20 cellular contexts compared by ENCODE assay signal in the genomic region with DNA sequence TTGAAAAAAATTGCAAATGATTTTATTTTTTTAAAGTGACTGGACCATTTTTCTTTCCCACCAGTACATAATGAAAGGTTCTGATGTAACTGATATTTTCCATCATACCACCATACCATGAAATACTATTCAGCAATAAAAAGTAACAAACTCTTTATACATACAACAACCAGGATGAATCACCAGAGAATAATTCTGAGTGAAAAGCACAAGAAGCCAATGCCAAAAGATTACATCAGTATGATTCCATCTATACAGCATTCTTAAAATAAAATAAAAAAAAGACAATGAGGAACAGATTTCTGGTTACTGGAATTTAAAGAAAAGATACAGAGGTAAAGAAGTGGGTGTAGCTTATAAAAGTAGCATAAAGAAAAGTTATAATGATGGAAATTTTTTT.
DNase-seq lines count a peak whose midpoint lies in the region; ATAC-seq, FAIRE-seq and TF ChIP-seq lines count a peak whose summit lies in the region.
"Had no signal": no experiment of that assay in that cellular context is flagged by ENCODE, and none has a peak within 500 bp of the region (broad histone marks: within the 10 kb centered on the region; RNA-seq: fewer than 3 reads in every experiment).

No MANE protein-coding gene starts in this region.

- TF ChIP-seq CTCF in astrocyte (IDR thresholded peaks at IDR 0.05; ENCODE audit: insufficient read depth, low read depth, low read length), result no peak
- no peak for TF ChIP-seq CTCF in fibroblast of lung (conservative IDR thresholded peaks at IDR 0.05 in 1 of 2, IDR thresholded peaks at IDR 0.05 in 1 of 2; ENCODE audit: low read depth in 1 of 2, low read length in 2 of 2)
- no peak for TF ChIP-seq CTCF in osteoblast (IDR thresholded peaks at IDR 0.05; ENCODE audit: extremely low read depth, low read depth, low read length)
- no peak for TF ChIP-seq CTCF in stomach (IDR thresholded peaks at IDR 0.05)

- H3K4me3 ChIP-seq in astrocyte (ENCODE audit: insufficient read depth, low read depth, low read length) (no peak overlapping the region), fibroblast of lung (replicated peaks in 1 of 4; ENCODE audit: control extremely low read depth in 1 of 4, insufficient read depth in 1 of 4, low read depth in 3 of 4, low read length in 4 of 4) (no peak overlapping the region), osteoblast (ENCODE audit: insufficient read depth, low read length) (no peak overlapping the region), stomach (no peak overlapping the region)
- H3K4me3 ChIP-seq: BLaER1 treated with 17β-estradiol and CSF1 and Interleukin-3, amounts not matched to agents 10 nM and 100 nM; HAP-1 had no signal

- no peak for FAIRE-seq in astrocyte (lab: Jason Lieb, UNC)
- FAIRE-seq: G401.6, GM18507 had no signal

- H3K9me3 ChIP-seq in astrocyte (ENCODE audit: insufficient read depth, low read depth, low read length), result no peaks in the 10 kb centered on the region
- no peaks in the 10 kb centered on the region for H3K9me3 ChIP-seq in fibroblast of lung (ENCODE audit: control insufficient read depth, insufficient read depth, low read depth, low read length)
- H3K9me3 ChIP-seq in osteoblast (ENCODE audit: low read depth, low read length), result no peaks in the 10 kb centered on the region
- H3K9me3 ChIP-seq in stomach, result peaks cover 0 to 5% (median 0%) of the 10 kb centered on the region in 4 donors
- H3K9me3 ChIP-seq: BLaER1 treated with 17β-estradiol and CSF1 and Interleukin-3, amounts not matched to agents 10 nM and 100 nM; HAP-1 had no signal

- H3K36me3 Mint-ChIP-seq in astrocyte (ENCODE audit: low read depth, unreplicated experiment), result no peaks in the 10 kb centered on the region
- no peaks in the 10 kb centered on the region for H3K36me3 Mint-ChIP-seq in activated T-helper 2 cell treated with anti-CD3 and anti-CD28 coated beads, Interferon-gamma antibody, Interleukin-2, Interleukin-4, amounts not matched to agents 10 μg/mL and 5 μg/mL and 100 μg/mL, durations not matched to agents 14 hours and 24 hours and 36 hours (ENCODE audit: low read depth)
- H3K36me3 Mint-ChIP-seq: CD8-positive, alpha-beta T cell had no signal

- H3K4me2 ChIP-seq in astrocyte (ENCODE audit: low read length) (no peak overlapping the region), fibroblast of lung (ENCODE audit: extremely low read depth, insufficient read depth, low read length) (no peak overlapping the region), osteoblast (ENCODE audit: insufficient read depth, low read length) (no peak overlapping the region)
- H3K4me2 ChIP-seq: BLaER1 treated with 17β-estradiol and CSF1 and Interleukin-3, amounts not matched to agents 10 nM and 100 nM had no signal

- ATAC-seq in GM21515 (IDR thresholded peaks at IDR 0.05; ENCODE audit: unreplicated experiment), result no peak
- ATAC-seq: CD8-positive, alpha-beta T cell had no signal

- no peak for TF ChIP-seq POLR2A in stomach (IDR thresholded peaks at IDR 0.05)

- H2AFZ ChIP-seq in astrocyte (ENCODE audit: low read depth, low read length), result no peak overlapping the region
- no peak overlapping the region for H2AFZ ChIP-seq in fibroblast of lung (ENCODE audit: low read length)
- H2AFZ ChIP-seq in osteoblast (ENCODE audit: low read length), result no peak overlapping the region

- H3K27ac ChIP-seq in astrocyte (ENCODE audit: low read depth, low read length), result no peak overlapping the region
- H3K27ac ChIP-seq in fibroblast of lung (ENCODE audit: insufficient read depth, low read length), result no peak overlapping the region
- no peak overlapping the region for H3K27ac ChIP-seq in osteoblast (ENCODE audit: low read depth, low read length)
- H3K27ac ChIP-seq in stomach, result no peak overlapping the region
- H3K27ac ChIP-seq: BLaER1 treated with 17β-estradiol and CSF1 and Interleukin-3, amounts not matched to agents 10 nM and 100 nM; HL-60 had no signal

- H3K36me3 ChIP-seq in astrocyte (ENCODE audit: insufficient read depth, low read length), result no peaks in the 10 kb centered on the region
- H3K36me3 ChIP-seq in fibroblast of lung (ENCODE audit: control insufficient read depth, insufficient read depth, low read length), result no peaks in the 10 kb centered on the region
- H3K36me3 ChIP-seq in osteoblast (ENCODE audit: insufficient read depth, low read length), result no peaks in the 10 kb centered on the region
- H3K36me3 ChIP-seq in stomach, result no peaks in the 10 kb centered on the region
- H3K36me3 ChIP-seq: BLaER1 treated with 17β-estradiol and CSF1 and Interleukin-3, amounts not matched to agents 10 nM and 100 nM; HAP-1 had no signal

- H3K4me1 ChIP-seq in astrocyte (ENCODE audit: insufficient read depth, low read length), result no peaks in the 10 kb centered on the region
- no peaks in the 10 kb centered on the region for H3K4me1 ChIP-seq in fibroblast of lung (ENCODE audit: control insufficient read depth, extremely low read depth, insufficient read depth, low read length)
- no peaks in the 10 kb centered on the region for H3K4me1 ChIP-seq in osteoblast (ENCODE audit: insufficient read depth, low read length)
- H3K4me1 ChIP-seq in stomach, result no peaks in the 10 kb centered on the region
- H3K4me1 ChIP-seq: BLaER1 treated with 17β-estradiol and CSF1 and Interleukin-3, amounts not matched to agents 10 nM and 100 nM; HAP-1 had no signal

- DNase-seq in EH (ENCODE audit: low read depth), result peak; percentile 15
- DNase-seq in astrocyte (ENCODE audit: low read depth), result peak; percentile 2
- DNase-seq in fibroblast of lung (ENCODE audit: low read depth in 2 of 2), result peak; percentile 4 to 21
- peak; percentile 38 for DNase-seq in osteoblast (ENCODE audit: insufficient read length, low spot score, missing footprints)
- no peak for DNase-seq in activated T-helper 2 cell treated with anti-CD3 and anti-CD28 coated beads, Interferon-gamma antibody, Interleukin-2, Interleukin-4, amounts not matched to agents 10 μg/mL and 5 μg/mL and 100 μg/mL, durations not matched to agents 14 hours and 24 hours and 36 hours (ENCODE audit: low spot score)
- no peak for DNase-seq in superior temporal gyrus (ENCODE audit: extremely low spot score)
- DNase-seq in stomach, result no peak
- DNase-seq: 8988T; Calu3; CD8-positive, alpha-beta T cell; DMS 273 treated with DMSO at 0.1 percent for 48 hours; DMS53; DND-41 had no signal

- H3K27ac Mint-ChIP-seq in astrocyte (ENCODE audit: unreplicated experiment), result no peak overlapping the region
- H3K27ac Mint-ChIP-seq in activated T-helper 2 cell treated with anti-CD3 and anti-CD28 coated beads, Interferon-gamma antibody, Interleukin-2, Interleukin-4, amounts not matched to agents 10 μg/mL and 5 μg/mL and 100 μg/mL, durations not matched to agents 14 hours and 24 hours and 36 hours, result no peak overlapping the region
- H3K27ac Mint-ChIP-seq: B cell; CD8-positive, alpha-beta T cell had no signal

- H3K9ac ChIP-seq in astrocyte (ENCODE audit: low read length), result no peak overlapping the region
- H3K9ac ChIP-seq in fibroblast of lung (ENCODE audit: insufficient read depth, low read length), result no peak overlapping the region
- H3K9ac ChIP-seq: BLaER1 treated with 17β-estradiol and CSF1 and Interleukin-3, amounts not matched to agents 10 nM and 100 nM had no signal

- H4K20me1 ChIP-seq in astrocyte (ENCODE audit: insufficient read depth, low read length) (no peaks in the 10 kb centered on the region), fibroblast of lung (ENCODE audit: control insufficient read depth, extremely low read depth, insufficient read depth, low read length) (no peaks in the 10 kb centered on the region), osteoblast (ENCODE audit: insufficient read depth, low read length) (no peaks in the 10 kb centered on the region)
- H4K20me1 ChIP-seq: BLaER1 treated with 17β-estradiol and CSF1 and Interleukin-3, amounts not matched to agents 10 nM and 100 nM had no signal

- no peak overlapping the region for H3K4me3 Mint-ChIP-seq in astrocyte (ENCODE audit: unreplicated experiment)
- no peak overlapping the region for H3K4me3 Mint-ChIP-seq in activated T-helper 2 cell treated with anti-CD3 and anti-CD28 coated beads, Interferon-gamma antibody, Interleukin-2, Interleukin-4, amounts not matched to agents 10 μg/mL and 5 μg/mL and 100 μg/mL, durations not matched to agents 14 hours and 24 hours and 36 hours (ENCODE audit: low read depth)
- H3K4me3 Mint-ChIP-seq: B cell; CD8-positive, alpha-beta T cell had no signal

- H3K27me3 ChIP-seq in astrocyte (ENCODE audit: insufficient read depth, low read length) (no peaks in the 10 kb centered on the region), fibroblast of lung (ENCODE audit: control insufficient read depth, insufficient read depth, low read length) (no peaks in the 10 kb centered on the region), osteoblast (ENCODE audit: insufficient read depth, low read length) (no peaks in the 10 kb centered on the region), stomach (no peaks in the 10 kb centered on the region)
- H3K27me3 ChIP-seq: BLaER1 treated with 17β-estradiol and CSF1 and Interleukin-3, amounts not matched to agents 10 nM and 100 nM had no signal

- intact Hi-C loops in activated T-helper 2 cell treated with anti-CD3 and anti-CD28 coated beads, Interferon-gamma antibody, Interleukin-2, Interleukin-4, amounts not matched to agents 10 μg/mL and 5 μg/mL and 100 μg/mL, durations not matched to agents 14 hours and 24 hours and 36 hours (cut with micrococcal nuclease), result no loop called here
- intact Hi-C loops in stomach (cut with DNase I; ENCODE audit: low total_unique reads), result no loop called here

- H3K4me1 Mint-ChIP-seq in astrocyte (ENCODE audit: low read depth, unreplicated experiment), result peaks cover 2% of the 10 kb centered on the region
- no peaks in the 10 kb centered on the region for H3K4me1 Mint-ChIP-seq in activated T-helper 2 cell treated with anti-CD3 and anti-CD28 coated beads, Interferon-gamma antibody, Interleukin-2, Interleukin-4, amounts not matched to agents 10 μg/mL and 5 μg/mL and 100 μg/mL, durations not matched to agents 14 hours and 24 hours and 36 hours (ENCODE audit: low read depth)
- H3K4me1 Mint-ChIP-seq: B cell had no signal

- H3K9me3 Mint-ChIP-seq in astrocyte (ENCODE audit: unreplicated experiment), result peaks cover 1% of the 10 kb centered on the region
- no peaks in the 10 kb centered on the region for H3K9me3 Mint-ChIP-seq in activated T-helper 2 cell treated with anti-CD3 and anti-CD28 coated beads, Interferon-gamma antibody, Interleukin-2, Interleukin-4, amounts not matched to agents 10 μg/mL and 5 μg/mL and 100 μg/mL, durations not matched to agents 14 hours and 24 hours and 36 hours

- H3K27me3 Mint-ChIP-seq in astrocyte (ENCODE audit: low read depth, unreplicated experiment), result peaks cover 8% of the 10 kb centered on the region
- H3K27me3 Mint-ChIP-seq in activated T-helper 2 cell treated with anti-CD3 and anti-CD28 coated beads, Interferon-gamma antibody, Interleukin-2, Interleukin-4, amounts not matched to agents 10 μg/mL and 5 μg/mL and 100 μg/mL, durations not matched to agents 14 hours and 24 hours and 36 hours (ENCODE audit: low read depth), result no peaks in the 10 kb centered on the region
- H3K27me3 Mint-ChIP-seq: B cell had no signal

- no peak for TF ChIP-seq EP300 in stomach (IDR thresholded peaks at IDR 0.05)

- H3K79me2 ChIP-seq in astrocyte (ENCODE audit: insufficient read depth, low read length), result no peaks in the 10 kb centered on the region
- H3K79me2 ChIP-seq in fibroblast of lung (ENCODE audit: control insufficient read depth, insufficient read depth, low read length), result no peaks in the 10 kb centered on the region
- no peaks in the 10 kb centered on the region for H3K79me2 ChIP-seq in osteoblast (ENCODE audit: insufficient read depth, low read length)

Comparison
In these comparisons a context has a peak if more than half of its experiments do, and no peak if none do; other contexts are left out.
1. DNase-seq: peak in EH (single experiment), astrocyte (single experiment), fibroblast of lung (2 of 2) and osteoblast (single experiment); none in activated T-helper 2 cell treated with anti-CD3 and anti-CD28 coated beads, Interferon-gamma antibody, Interleukin-2, Interleukin-4, amounts not matched to agents 10 μg/mL and 5 μg/mL and 100 μg/mL, durations not matched to agents 14 hours and 24 hours and 36 hours (single experiment), superior temporal gyrus (single experiment) and stomach (single experiment).